Comparison of ENCODE assay signal across 18 cellular contexts in the genomic region with DNA sequence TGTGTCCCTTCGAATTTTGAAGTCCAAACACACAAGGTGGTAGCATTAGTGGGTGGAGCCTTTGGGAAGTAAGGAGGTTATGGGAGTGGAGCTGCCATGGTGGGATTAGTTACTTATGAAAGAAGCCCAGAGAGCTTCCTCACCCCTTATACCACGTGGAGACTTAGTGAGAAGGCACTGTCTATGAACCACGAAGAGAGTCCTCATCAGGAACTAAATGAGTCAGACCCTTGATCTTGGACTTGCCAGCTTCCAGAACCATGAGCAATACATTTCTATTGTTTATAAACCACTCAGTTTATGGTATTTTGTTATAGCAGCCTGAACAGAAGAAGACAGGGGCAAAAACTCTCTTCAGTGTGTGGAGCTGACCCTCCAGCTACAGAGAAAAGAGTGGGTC.
DNase-seq lines count a peak whose midpoint lies in the region; ATAC-seq and TF ChIP-seq lines count a peak whose summit lies in the region.
"Had no signal": no experiment of that assay in that cellular context is flagged by ENCODE, and none has a peak within 500 bp of the region (broad histone marks: within the 10 kb centered on the region; RNA-seq: fewer than 3 reads in every experiment).

No MANE protein-coding gene starts in this region.

- H3K27ac ChIP-seq in ascending aorta, result no peak overlapping the region
- H3K27ac ChIP-seq: PC-9 had no signal

- intact Hi-C loops in ascending aorta (cut with DNase I), result no loop called here
- intact Hi-C loops in left cardiac atrium (cut with DNase I), result no loop called here

- H3K4me1 ChIP-seq in ascending aorta, result no peaks in the 10 kb centered on the region

- H3K4me3 ChIP-seq in epithelial cell of proximal tubule (ENCODE audit: low read depth, low read length) (no peak overlapping the region), ascending aorta (no peak overlapping the region)
- H3K4me3 ChIP-seq: GM12878, GM23338, PC-9 had no signal

- H3K27me3 ChIP-seq in ascending aorta, result no peaks in the 10 kb centered on the region

- TF ChIP-seq CTCF in epithelial cell of proximal tubule (conservative IDR thresholded peaks at IDR 0.05; ENCODE audit: low read depth, low read length) (no peak), ascending aorta (IDR thresholded peaks at IDR 0.05) (no peak)

- H3K36me3 ChIP-seq in ascending aorta, result no peaks in the 10 kb centered on the region

- ATAC-seq in left cardiac atrium, result no peak
- ATAC-seq: GM12878, GM23338 had no signal

- in situ Hi-C loops in ACHN (cut with HindIII; ENCODE audit: low pct_ligation_motif_present, low pct_unique_long_range_greater_than_20kb, low sequenced_read_pairs), result no loop called here

- no peaks in the 10 kb centered on the region for H3K9me3 ChIP-seq in ascending aorta

- DNase-seq in ACHN (peak; percentile 2), DMS79 treated with DMSO at 0.1 percent for 48 hours (lab: John Stamatoyannopoulos, UW) (peak; percentile 68), RKO (ENCODE audit: low spot score) (peak; percentile 10), epithelial cell of proximal tubule (ENCODE audit: low read depth) (peak; percentile 70), activated T-cell treated with anti-CD3 and anti-CD28 coated beads for 4 hours (no peak), ascending aorta (ENCODE audit: low spot score in 2 of 2) (no peak), left cardiac atrium (no peak), germinal center (ENCODE audit: low spot score) (no peak)
- DNase-seq: DMS 273 treated with DMSO at 0.1 percent for 48 hours, HCEC 1CT, Kasumi-1, MM.1S, NCI-H2107, NCI-H226, NCI-H526, PC-9 had no signal

Comparison
In these comparisons a context has a peak if more than half of its experiments do, and no peak if none do; other contexts are left out.
1. DNase-seq: peak in ACHN (single experiment), DMS79 treated with DMSO at 0.1 percent for 48 hours (single experiment), RKO (single experiment) and epithelial cell of proximal tubule (single experiment); none in activated T-cell treated with anti-CD3 and anti-CD28 coated beads for 4 hours (single experiment), ascending aorta (0 of 2), left cardiac atrium (single experiment) and germinal center (single experiment).